ENCODE assay signal across 36 cellular contexts in the genomic region with DNA sequence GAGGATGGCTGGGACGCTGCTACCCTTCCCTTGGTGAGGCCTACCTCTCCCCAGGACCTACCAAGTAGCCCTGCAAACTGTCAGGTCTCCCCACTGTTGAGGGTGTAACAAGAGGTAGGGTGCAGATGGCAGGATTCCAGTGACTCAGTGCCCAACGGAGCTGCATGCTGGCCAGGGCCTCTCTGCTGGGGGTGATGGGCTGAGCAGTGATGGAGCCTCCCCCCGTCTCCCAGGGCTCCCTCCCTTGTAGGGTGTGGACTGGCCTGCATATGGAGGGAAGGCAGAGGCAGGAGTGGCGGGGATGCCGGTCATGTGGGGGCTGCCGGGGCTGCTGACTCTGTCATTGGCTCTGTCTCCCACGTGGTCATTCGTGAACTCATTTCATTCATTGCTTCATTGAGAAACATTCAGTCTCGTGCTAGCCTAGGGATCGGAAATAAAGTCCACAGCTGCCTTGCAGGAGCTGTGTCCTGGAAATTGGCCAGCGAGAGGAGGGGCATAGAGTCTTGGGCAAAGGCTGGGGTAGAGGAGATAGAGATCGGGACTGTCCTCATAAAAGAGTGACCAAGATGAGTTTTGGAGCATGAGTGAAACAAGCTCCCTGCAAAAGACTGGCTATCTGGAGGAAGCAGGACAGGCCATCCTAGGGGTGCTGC. TPM values are rescaled to one million over a fixed set of nuclear protein-coding genes. Genes with fewer than 3 reads are reported as not detected.
"Had no signal": no experiment of that assay in that cellular context is flagged by ENCODE, and none has a peak within 500 bp of the region (broad histone marks: within the 10 kb centered on the region; RNA-seq: fewer than 3 reads in every experiment).

No MANE protein-coding gene starts in this region.

- H3K27ac Mint-ChIP-seq: activated CD4-positive, alpha-beta T cell treated with anti-CD3 and anti-CD28 coated beads for 36 hours; activated CD8-positive, alpha-beta memory T cell treated with anti-CD3 and anti-CD28 coated beads, Interleukin-2, amount 10 ng/mL, durations not matched to agents 7 days and 5 days; activated CD8-positive, alpha-beta T cell treated with anti-CD3 and anti-CD28 coated beads, Interleukin-2, amount 10 ng/mL, durations not matched to agents 7 days and 5 days; activated naive CD8-positive, alpha-beta T cell treated with anti-CD3 and anti-CD28 coated beads for 36 hours; immature natural killer cell; memory B cell; stimulated activated naive B cell treated with anti-CD40 and anti-IgM and Interleukin-4, amounts not matched to agents 10 μg/mL and 1 μg/mL and 100 μg/mL, for 72 hours; T-helper 2 cell treated with Interferon-gamma antibody and Interleukin-4, amounts not matched to agents 5 μg/mL and 100 μg/mL, for 36 hours had no signal

- H3K9me3 ChIP-seq: adrenal gland, body of pancreas, colonic mucosa, esophagus squamous epithelium, gastrocnemius medialis, stomach, thyroid gland, upper lobe of left lung, vagina had no signal

- H3K36me3 ChIP-seq: adrenal gland, cardiac muscle cell, colonic mucosa, esophagus squamous epithelium, gastrocnemius medialis, stomach, thyroid gland, upper lobe of left lung, vagina had no signal

- H3K4me1 ChIP-seq: colonic mucosa, esophagus squamous epithelium, gastrocnemius medialis, thyroid gland, vagina had no signal

- H3K4me1 Mint-ChIP-seq: activated CD8-positive, alpha-beta memory T cell treated with anti-CD3 and anti-CD28 coated beads, Interleukin-2, amount 10 ng/mL, durations not matched to agents 7 days and 5 days; immature natural killer cell; memory B cell; stimulated activated naive B cell treated with anti-CD40 and anti-IgM and Interleukin-4, amounts not matched to agents 10 μg/mL and 1 μg/mL and 100 μg/mL, for 72 hours had no signal

- H3K27me3 ChIP-seq: cardiac muscle cell, colonic mucosa, thyroid gland, upper lobe of left lung, vagina had no signal

- H3K4me3 Mint-ChIP-seq: activated CD4-positive, alpha-beta T cell treated with anti-CD3 and anti-CD28 coated beads for 36 hours; activated CD8-positive, alpha-beta memory T cell treated with anti-CD3 and anti-CD28 coated beads, Interleukin-2, amount 10 ng/mL, durations not matched to agents 7 days and 5 days; activated CD8-positive, alpha-beta T cell treated with anti-CD3 and anti-CD28 coated beads, Interleukin-2, amount 10 ng/mL, durations not matched to agents 7 days and 5 days; activated naive CD8-positive, alpha-beta T cell treated with anti-CD3 and anti-CD28 coated beads for 36 hours; immature natural killer cell; memory B cell; neural crest cell; stimulated activated naive B cell treated with anti-CD40 and anti-IgM and Interleukin-4, amounts not matched to agents 10 μg/mL and 1 μg/mL and 100 μg/mL, for 72 hours; T-helper 2 cell treated with Interferon-gamma antibody and Interleukin-4, amounts not matched to agents 5 μg/mL and 100 μg/mL, for 36 hours had no signal

- H3K27ac ChIP-seq: adrenal gland, body of pancreas, cardiac muscle cell, colonic mucosa, epithelial cell of prostate, esophagus squamous epithelium, gastrocnemius medialis, stomach, thyroid gland, upper lobe of left lung, vagina had no signal

- H3K9me3 Mint-ChIP-seq: activated naive CD8-positive, alpha-beta T cell treated with anti-CD3 and anti-CD28 coated beads for 36 hours; immature natural killer cell; memory B cell; naive thymus-derived CD8-positive, alpha-beta T cell; neural crest cell; stimulated activated naive B cell treated with anti-CD40 and anti-IgM and Interleukin-4, amounts not matched to agents 10 μg/mL and 1 μg/mL and 100 μg/mL, for 72 hours; T-helper 2 cell treated with Interferon-gamma antibody and Interleukin-4, amounts not matched to agents 5 μg/mL and 100 μg/mL, for 36 hours had no signal

- H3K27me3 Mint-ChIP-seq: activated CD4-positive, alpha-beta T cell treated with anti-CD3 and anti-CD28 coated beads for 36 hours had no signal

- H3K36me3 Mint-ChIP-seq: activated CD8-positive, alpha-beta memory T cell treated with anti-CD3 and anti-CD28 coated beads, Interleukin-2, amount 10 ng/mL, durations not matched to agents 7 days and 5 days; activated naive CD8-positive, alpha-beta T cell treated with anti-CD3 and anti-CD28 coated beads for 36 hours; immature natural killer cell; memory B cell; naive thymus-derived CD8-positive, alpha-beta T cell; stimulated activated naive B cell treated with anti-CD40 and anti-IgM and Interleukin-4, amounts not matched to agents 10 μg/mL and 1 μg/mL and 100 μg/mL, for 72 hours had no signal

- DNase-seq: activated CD4-positive, alpha-beta T cell treated with anti-CD3 and anti-CD28 coated beads for 36 hours; activated CD4-positive, CD25-positive, alpha-beta regulatory T cell; activated CD8-positive, alpha-beta memory T cell treated with anti-CD3 and anti-CD28 coated beads, Interleukin-2, amount 10 ng/mL, durations not matched to agents 7 days and 5 days; activated CD8-positive, alpha-beta T cell treated with anti-CD3 and anti-CD28 coated beads, Interleukin-2, amount 10 ng/mL, durations not matched to agents 7 days and 5 days; activated naive CD4-positive, alpha-beta T cell treated with Interleukin-2 at 50 U/mL for 16 hours; activated naive CD8-positive, alpha-beta T cell treated with anti-CD3 and anti-CD28 coated beads for 36 hours; activated T-cell treated with anti-CD3 and anti-CD28 coated beads, Interleukin-2, amount 50 U/mL, for 48 hours; adrenal gland; aorta; body of pancreas; cerebellar nuclear complex; colonic mucosa; effector CD8-positive, alpha-beta T cell; esophagus squamous epithelium; gastrocnemius medialis; head of caudate nucleus; hypothalamus; immature natural killer cell; kidney; left colon; midbrain; occipital lobe; right cardiac atrium; stimulated activated CD4-positive, alpha-beta T cell treated with anti-CD3 and anti-CD28 coated beads, Interleukin-15, amount 100 ng/mL, for 24 hours; stimulated activated CD4-positive, alpha-beta T cell treated with anti-CD3 and anti-CD28 coated beads, Interleukin-2, amount 100 ng/mL, for 24 hours; stimulated activated naive B cell treated with anti-CD40 and anti-IgM and Interleukin-4, amounts not matched to agents 10 μg/mL and 1 μg/mL and 100 μg/mL, for 72 hours; stomach; thyroid gland had no signal

- H3K4me3 ChIP-seq: adrenal gland, body of pancreas, cardiac muscle cell, colonic mucosa, esophagus squamous epithelium, gastrocnemius medialis, stomach, thyroid gland, upper lobe of left lung, vagina had no signal

RNA-seq across cellular contexts. Expression of a gene that starts 22.9 kb away (rescaled TPM):
- total RNA-seq: gastrocnemius medialis, thyroid gland, vagina had no signal
- polyA plus RNA-seq: aorta had no signal
